16 cellular contexts compared by ENCODE assay signal in the genomic region with DNA sequence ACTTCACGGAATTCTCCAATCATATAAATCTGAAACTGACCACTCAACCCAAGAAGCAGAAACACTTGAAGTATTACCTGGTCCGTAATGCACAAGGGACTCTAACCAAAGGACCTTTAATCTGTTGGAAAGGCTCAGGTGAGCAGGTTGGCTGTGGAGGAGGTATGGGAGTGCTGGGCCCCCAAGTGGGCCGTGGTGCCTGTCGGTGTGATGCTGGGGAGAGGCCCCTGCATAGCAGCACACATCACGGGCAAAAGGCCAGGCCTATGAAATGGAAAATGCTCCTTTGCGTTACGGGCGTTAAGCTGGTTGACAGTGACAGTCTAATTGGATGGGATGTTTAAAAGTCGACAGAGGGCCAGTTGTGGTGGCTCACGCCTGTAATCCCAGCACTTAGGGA. TPM values are rescaled to one million over a fixed set of nuclear protein-coding genes. Genes with fewer than 3 reads are reported as not detected.
A peak's percentile ranks its signal among the peaks of the same experiment; 100 is the strongest.
DNase-seq lines count a peak whose midpoint lies in the region; ATAC-seq and TF ChIP-seq lines count a peak whose summit lies in the region.
"Had no signal": no experiment of that assay in that cellular context is flagged by ENCODE, and none has a peak within 500 bp of the region (broad histone marks: within the 10 kb centered on the region; RNA-seq: fewer than 3 reads in every experiment).

No MANE protein-coding gene starts in this region.

- no TSS peak for BruUV-seq in IMR-90 (replicated peaks; lab: Mats Ljungman, UMichigan)

- intact Hi-C loops in IMR-90 (cut with micrococcal nuclease) (no loop called here), posterior vena cava (cut with DNase I) (loop anchor here in 1 of 2 donors (1.0 kb wide), 1 partner anchor 32 kb away; no protein-coding TSS in a partner anchor)

- H3K14ac ChIP-seq in IMR-90 (replicated peaks; ENCODE audit: low read depth, low read length) = no peak overlapping the region

- no peaks in the 10 kb centered on the region for H3K9me3 ChIP-seq in IMR-90 (ENCODE audit: control insufficient read depth, insufficient read depth, low read length)

- in situ Hi-C loops in IMR-90 (cut with MboI; ENCODE audit: low sequenced_read_pairs) (no loop called here), G401 (cut with HindIII; ENCODE audit: low sequenced_read_pairs) (no loop called here)

- H3K4me3 ChIP-seq in H7 (ENCODE audit: insufficient read depth, low read depth, low read length) (no peak overlapping the region), IMR-90 (ENCODE audit: insufficient read depth, low read depth, low read length) (no peak overlapping the region)
- H3K4me3 ChIP-seq: GM23248 had no signal

- H2BK20ac ChIP-seq in IMR-90 (ENCODE audit: low read depth, low read length) = no peak overlapping the region

- DNase-seq in H7 (peak; percentile 6), IMR-90 (no peak), posterior vena cava (ENCODE audit: low spot score) (peak; percentile 47), G401 (ENCODE audit: low spot score) (no peak), SW480 (ENCODE audit: low spot score) (no peak)
- DNase-seq: C1 segment of cervical spinal cord; Calu3; CD4-positive, alpha-beta memory T cell; COR-L47; DMS53; DMS79 treated with DMSO at 0.1 percent for 48 hours; GM23248; H9 had no signal

- H2AK9ac ChIP-seq in IMR-90 (replicated peaks; ENCODE audit: low read depth, low read length, poor library complexity) = no peak overlapping the region

- H4K20me1 ChIP-seq in IMR-90 (ENCODE audit: insufficient read depth, low read length) = no peaks in the 10 kb centered on the region

- H4K91ac ChIP-seq in IMR-90 (ENCODE audit: insufficient read depth, low read depth, low read length) = no peak overlapping the region

- H3K9me1 ChIP-seq in IMR-90 (ENCODE audit: insufficient read depth, low read length) = 0 out of 2 replicates have a peak, but pooled peaks cover 9% of the 10 kb centered on the region

- POLR2A ChIA-PET in IMR-90 (lab: Charles Lee; ENCODE audit: unreplicated experiment) = no interaction called here

- CTCF ChIA-PET in IMR-90 (lab: Yijun Ruan, JAX) = no interaction called here

- H3K18ac ChIP-seq in IMR-90 (ENCODE audit: low read depth, low read length) = no peak overlapping the region

- H4K5ac ChIP-seq in IMR-90 (ENCODE audit: low read depth, low read length) = no peak overlapping the region

- dilution Hi-C loops in IMR-90 (cut with HindIII; ENCODE audit: low sequenced_read_pairs, unreplicated experiment) = no loop called here

- H3K27me3 ChIP-seq in H7 (ENCODE audit: control insufficient read depth, insufficient read depth, low read length) (no peaks in the 10 kb centered on the region), IMR-90 (ENCODE audit: control insufficient read depth, insufficient read depth, low read length) (peaks cover 26% of the 10 kb centered on the region)

- no peak for TF ChIP-seq RAD21 in IMR-90 (IDR thresholded peaks at IDR 0.05; ENCODE audit: low read length)

- H3K27ac ChIP-seq in IMR-90 (ENCODE audit: insufficient read depth, low read length) = no peak overlapping the region
- H3K27ac ChIP-seq: GM23248 had no signal

- H2BK120ac ChIP-seq in IMR-90 (ENCODE audit: low read depth, low read length) = no peak overlapping the region

- no peak overlapping the region for H2BK5ac ChIP-seq in IMR-90 (ENCODE audit: low read depth, low read length, poor library complexity, severe bottlenecking)

- WGBS in IMR-90 (ENCODE audit: extremely low coverage in 2 of 2, insufficient read length in 1 of 2), 2 experiments = 76% methylated on average over 3 of the region's 10 CpGs; no CpG with 5 or more reads in 1 of the 2 experiments

- H3K23ac ChIP-seq in IMR-90 (ENCODE audit: low read depth, low read length) = no peak overlapping the region

- TF ChIP-seq CTCF in IMR-90 (conservative IDR thresholded peaks at IDR 0.05; ENCODE audit: low read depth, low read length) = no peak

- no peak overlapping the region for H2BK15ac ChIP-seq in IMR-90 (ENCODE audit: low read depth, low read length)

- H3K36me3 ChIP-seq in H7 (replicated peaks; ENCODE audit: control insufficient read depth, insufficient read depth, low read length) = peaks cover 2% of the 10 kb centered on the region
- no peaks in the 10 kb centered on the region for H3K36me3 ChIP-seq in IMR-90 (ENCODE audit: control insufficient read depth, insufficient read depth, low read length)

- no peak overlapping the region for H3K4ac ChIP-seq in IMR-90 (ENCODE audit: low read depth, low read length)

- peaks cover 7% of the 10 kb centered on the region for H3K4me1 ChIP-seq in IMR-90 (ENCODE audit: control insufficient read depth, insufficient read depth, low read length)

- no peak for ATAC-seq in IMR-90 (ENCODE audit: low read depth)
- ATAC-seq in GM18861 (IDR thresholded peaks at IDR 0.05; ENCODE audit: unreplicated experiment) = no peak
- ATAC-seq: HCT116 had no signal

- TF ChIP-seq POLR2A in IMR-90 (IDR thresholded peaks at IDR 0.05; ENCODE audit: low read depth, low read length) = no peak

- no peak overlapping the region for H3K4me2 ChIP-seq in IMR-90 (ENCODE audit: low read depth, low read length)

- H2AFZ ChIP-seq in IMR-90 (replicated peaks; ENCODE audit: low read length, poor library complexity) = peak overlapping the region; percentile 52
- H2AFZ ChIP-seq: GM23248 had no signal

- no peak overlapping the region for H4K8ac ChIP-seq in IMR-90 (ENCODE audit: low read depth in 2 of 2, low read length in 2 of 2)

- H3K9ac ChIP-seq in IMR-90 (ENCODE audit: low read depth, low read length) = no peak overlapping the region
- H3K9ac ChIP-seq: GM23248 had no signal

- H3K79me1 ChIP-seq in IMR-90 (ENCODE audit: low read depth in 1 of 2, low read length in 2 of 2) = no peaks in the 10 kb centered on the region

- no peak overlapping the region for H2AK5ac ChIP-seq in IMR-90 (ENCODE audit: low read depth, low read length)

- H3K56ac ChIP-seq in IMR-90 (ENCODE audit: extremely low read depth, insufficient read depth, low read length) = no peak overlapping the region

TF ChIP-seq in IMR-90, 13 proteins besides CTCF, POLR2A, EP300 and RAD21:
- TF ChIP-seq SMC3 (IDR thresholded peaks at IDR 0.05; ENCODE audit: low read depth, low read length) = no peak
- TF ChIP-seq BHLHE40 (IDR thresholded peaks at IDR 0.05; ENCODE audit: low read depth, low read length) = no peak
- no peak for TF ChIP-seq RFX5 (IDR thresholded peaks at IDR 0.05; ENCODE audit: low read depth, low read length)
- TF ChIP-seq MAFK (IDR thresholded peaks at IDR 0.05; ENCODE audit: low read depth, low read length) = no peak
- no peak for TF ChIP-seq RCOR1 (IDR thresholded peaks at IDR 0.05; ENCODE audit: insufficient replicate concordance, low read length)
- TF ChIP-seq, protein P1, sequence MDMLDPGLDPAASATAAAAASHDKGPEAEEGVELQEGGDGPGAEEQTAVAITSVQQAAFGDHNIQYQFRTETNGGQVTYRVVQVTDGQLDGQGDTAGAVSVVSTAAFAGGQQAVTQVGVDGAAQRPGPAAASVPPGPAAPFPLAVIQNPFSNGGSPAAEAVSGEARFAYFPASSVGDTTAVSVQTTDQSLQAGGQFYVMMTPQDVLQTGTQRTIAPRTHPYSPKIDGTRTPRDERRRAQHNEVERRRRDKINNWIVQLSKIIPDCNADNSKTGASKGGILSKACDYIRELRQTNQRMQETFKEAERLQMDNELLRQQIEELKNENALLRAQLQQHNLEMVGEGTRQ (IDR thresholded peaks at IDR 0.05; ENCODE audit: low read depth, low read length) = no peak
- TF ChIP-seq MXI1 (IDR thresholded peaks at IDR 0.05; ENCODE audit: borderline replicate concordance, low read depth, low read length) = no peak
- TF ChIP-seq MAZ (IDR thresholded peaks at IDR 0.05; ENCODE audit: borderline replicate concordance, low read depth, low read length) = no peak
- no peak for TF ChIP-seq FOS (IDR thresholded peaks at IDR 0.05; ENCODE audit: low read depth, low read length)
- TF ChIP-seq CEBPB (IDR thresholded peaks at IDR 0.05; ENCODE audit: low read depth, low read length) = no peak
- TF ChIP-seq CHD1 (IDR thresholded peaks at IDR 0.05; ENCODE audit: low read depth, low read length) = no peak

RNA-seq across cellular contexts. Expression of a gene that starts 42.6 kb away (rescaled TPM):
- 16.9 and 17.3 TPM in 2 replicates for total RNA-seq in H7 (2014; rRNA removed; shearing (Covaris generic))
- total RNA-seq in IMR-90 (2012; rRNA removed) = not detected in 2 replicates
- 0.05 TPM in 1 of 2 replicates, not detected in the other for polyA plus RNA-seq in IMR-90 (2012; rRNA removed)
- 0.01 and 0.05 TPM in 2 replicates for polyA plus RNA-seq in IMR-90 (2012; cell fraction: cytosol; rRNA removed)
- polyA plus RNA-seq in IMR-90 (2012; cell fraction: nucleus; rRNA removed; ENCODE audit: low replicate concordance) = 0.04 and 0.06 TPM in 2 replicates
- total RNA-seq in posterior vena cava = 10 to 100 TPM in 1 of 2 donors, 1 to 10 TPM in 1; 7.4 to 15.4 TPM
- 7.9 and 14.7 TPM in 2 replicates for total RNA-seq in G401 (2014; rRNA removed; shearing (Covaris generic))
- total RNA-seq: GM23248 had no signal
- polyA plus RNA-seq: BJ; CD4-positive, alpha-beta memory T cell; GM23248 had no signal

Comparison
In these comparisons a context has a peak if more than half of its experiments do, and no peak if none do; other contexts are left out.
1. DNase-seq: peak in H7 (single experiment) and posterior vena cava (single experiment); none in IMR-90 (single experiment), G401 (single experiment) and SW480 (single experiment).